ENCODE assay signal across 9 cellular contexts in the genomic region with DNA sequence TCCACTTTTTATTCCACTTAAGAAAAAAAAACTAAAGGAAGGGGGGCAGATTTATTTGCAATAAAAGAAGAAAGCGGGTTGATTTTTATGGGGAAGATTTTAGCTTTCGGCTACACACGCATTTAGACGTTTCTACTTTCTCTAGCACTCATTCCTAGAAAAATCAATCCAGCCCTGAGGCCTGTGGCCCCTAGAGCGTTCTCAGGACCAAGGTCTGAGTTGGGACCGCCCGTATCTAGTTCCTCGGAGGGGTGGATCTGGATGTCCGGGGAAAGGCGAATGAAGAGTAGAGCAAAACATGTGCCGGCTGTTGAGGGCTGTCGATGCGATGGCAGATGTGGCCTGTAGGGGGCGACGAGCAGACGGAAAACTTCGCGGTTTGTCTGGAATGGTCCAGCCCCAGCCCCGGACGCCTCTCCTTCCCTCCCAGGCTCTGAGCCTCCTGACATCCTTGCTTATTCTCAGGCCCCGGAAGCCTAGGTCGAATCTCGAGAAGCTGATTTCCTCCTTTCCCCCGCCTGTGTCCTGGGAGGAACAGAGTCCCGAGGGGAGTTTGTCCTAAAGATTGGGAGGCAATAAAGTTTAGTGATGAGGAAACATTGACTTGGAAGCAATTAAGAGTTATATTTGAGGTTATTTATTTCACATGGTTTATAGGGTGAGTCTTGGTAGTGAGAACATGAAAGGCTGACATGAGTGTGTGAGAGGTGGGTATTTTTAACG. TPM values are rescaled to one million over a fixed set of nuclear protein-coding genes. Genes with fewer than 3 reads are reported as not detected.
DNase-seq lines count a peak whose midpoint lies in the region; ATAC-seq and TF ChIP-seq lines count a peak whose summit lies in the region.
"Had no signal": no experiment of that assay in that cellular context is flagged by ENCODE, and none has a peak within 500 bp of the region (broad histone marks: within the 10 kb centered on the region; RNA-seq: fewer than 3 reads in every experiment).

No MANE protein-coding gene starts in this region.

- no peak overlapping the region for H3K4me3 ChIP-seq in BLaER1
- H3K4me3 ChIP-seq in HUES48 (ENCODE audit: low read depth, low read length) = peak overlapping the region; percentile 81
- no peak overlapping the region for H3K4me3 ChIP-seq in cardiac fibroblast (replicated peaks in 1 of 2; ENCODE audit: low read depth in 2 of 2, low read length in 2 of 2)
- no peak overlapping the region for H3K4me3 ChIP-seq in upper lobe of left lung

- peak; percentile 92 for ATAC-seq in left lobe of liver
- ATAC-seq in upper lobe of left lung (ENCODE audit: low FRiP score in 2 of 2) = peak; percentile 72 to 84
- no peak for ATAC-seq in GM21367 (IDR thresholded peaks at IDR 0.05; ENCODE audit: unreplicated experiment)

- no peak for TF ChIP-seq POLR2A in upper lobe of left lung (IDR thresholded peaks at IDR 0.05)

- no peak for TF ChIP-seq EP300 in upper lobe of left lung (IDR thresholded peaks at IDR 0.05)

- H3K27ac ChIP-seq in BLaER1 (no peak overlapping the region), HUES48 (ENCODE audit: low read depth, low read length) (no peak overlapping the region), RWPE1 (no peak overlapping the region), upper lobe of left lung (no peak overlapping the region)

- DNase-seq in RWPE1 (ENCODE audit: low spot score) (peak; percentile 66), cardiac fibroblast (ENCODE audit: low read depth in 2 of 2) (peak; percentile 71 to 73), left lobe of liver (ENCODE audit: low spot score) (peak; percentile 58), upper lobe of left lung (peak; percentile 51 to 60)

- 9 to 14% methylated on average over 19 to 26 of the region's 26 CpGs for WGBS in upper lobe of left lung, 2 donors

- H3K4me1 ChIP-seq in BLaER1 = no peaks in the 10 kb centered on the region
- peaks cover 66% of the 10 kb centered on the region for H3K4me1 ChIP-seq in HUES48 (ENCODE audit: control insufficient read depth, insufficient read depth, low read length)
- H3K4me1 ChIP-seq in upper lobe of left lung = peaks cover 22 to 33% (median 28%) of the 10 kb centered on the region in 4 donors

- H3K27me3 ChIP-seq in BLaER1 (peaks cover 95% of the 10 kb centered on the region), HUES48 (ENCODE audit: control insufficient read depth, insufficient read depth, low read length) (peaks cover 92% of the 10 kb centered on the region), upper lobe of left lung (peaks cover 2 to 86% (median 45%) of the 10 kb centered on the region in 4 donors)

- peaks cover 42% of the 10 kb centered on the region for H3K9me3 ChIP-seq in BLaER1
- no peaks in the 10 kb centered on the region for H3K9me3 ChIP-seq in HUES48 (ENCODE audit: control insufficient read depth, insufficient read depth, low read length)
- no peaks in the 10 kb centered on the region for H3K9me3 ChIP-seq in upper lobe of left lung

- peak overlapping the region; percentile 25 for H3K4me2 ChIP-seq in BLaER1

- POLR2A ChIA-PET in RWPE1 (lab: Yijun Ruan, JAX; ENCODE audit: low non-redundant PET) = no interaction called here

- TF ChIP-seq CTCF in GM12873 (IDR thresholded peaks at IDR 0.05; ENCODE audit: insufficient read depth, low read depth, low read length, missing control alignments) (peak; percentile 91), RWPE1 (conservative IDR thresholded peaks at IDR 0.05; ENCODE audit: low read depth) (peak; percentile 68), cardiac fibroblast (IDR thresholded peaks at IDR 0.05; ENCODE audit: low read depth, low read length) (peak; percentile 92), upper lobe of left lung (IDR thresholded peaks at IDR 0.05) (peak; percentile 54 to 75 (median 64))

- H3K9ac ChIP-seq in BLaER1 (no peak overlapping the region), HUES48 (ENCODE audit: low read depth, low read length) (no peak overlapping the region)

- CTCF ChIA-PET in RWPE1 (lab: Yijun Ruan, JAX) = interaction anchor here (0.5 to 2.6 kb wide), 11 partner anchors 9 to 761 kb away, joined by 3 to 14 read pairs (median 3); no protein-coding TSS in a partner anchor

- H4K20me1 ChIP-seq in BLaER1 = peaks cover 36% of the 10 kb centered on the region

- no peaks in the 10 kb centered on the region for H3K36me3 ChIP-seq in BLaER1
- no peaks in the 10 kb centered on the region for H3K36me3 ChIP-seq in HUES48 (ENCODE audit: control insufficient read depth, insufficient read depth, low read length)
- no peaks in the 10 kb centered on the region for H3K36me3 ChIP-seq in upper lobe of left lung

RNA-seq across cellular contexts. Expression of a gene that starts 5.2 kb away (rescaled TPM):
- total RNA-seq in left lobe of liver (0.15 TPM), upper lobe of left lung (under 1 TPM in 1 of 6 donors, not detected in 5; 0.09 TPM)
- total RNA-seq: T-helper 2 cell treated with Interferon-gamma antibody and Interleukin-4, amounts not matched to agents 100 ng/mL and 5 ng/mL, for 36 hours had no signal

RNA-seq across cellular contexts. Expression of a gene that starts 39.8 kb away (rescaled TPM):
- total RNA-seq in left lobe of liver (5.4 TPM), upper lobe of left lung (10 to 100 TPM in 2 of 6 donors, 1 to 10 TPM in 3, under 1 TPM in 1; 1.00 to 15.7 (median 9.3) TPM)
